27 cellular contexts compared by ENCODE assay signal in genomic region chr9:129392093-129392541, GRCh38.
A peak's percentile ranks its signal among the peaks of the same experiment; 100 is the strongest.
DNase-seq lines count a peak whose midpoint lies in the region; ATAC-seq and TF ChIP-seq lines count a peak whose summit lies in the region.
"Had no signal": no experiment of that assay in that cellular context is flagged by ENCODE, and none has a peak within 500 bp of the region (broad histone marks: within the 10 kb centered on the region; RNA-seq: fewer than 3 reads in every experiment).

No MANE protein-coding gene starts in this region.

- TF ChIP-seq CTCF in H9 (conservative IDR thresholded peaks at IDR 0.05) (no peak), parathyroid adenoma (IDR thresholded peaks at IDR 0.05) (no peak)

- H4K91ac ChIP-seq in H9 (ENCODE audit: insufficient read length, low read depth, low read length): no peak overlapping the region

- H3K56ac ChIP-seq in H9 (ENCODE audit: insufficient read length, low read depth, low read length): no peak overlapping the region

- H3K18ac ChIP-seq in H9 (ENCODE audit: insufficient read length, low read depth, low read length): no peak overlapping the region

- no peak overlapping the region for H2BK20ac ChIP-seq in H9 (ENCODE audit: low read depth, low read length, poor library complexity, severe bottlenecking)

- peaks cover 1% of the 10 kb centered on the region for H3K27me3 Mint-ChIP-seq in H9 (ENCODE audit: low read depth)

- H3K9ac ChIP-seq in H9 (ENCODE audit: extremely low read depth, insufficient read length, low read length) (no peak overlapping the region), parathyroid adenoma (no peak overlapping the region)

- H2BK12ac ChIP-seq in H9 (ENCODE audit: insufficient read length, low read depth, low read length): no peak overlapping the region

- H2BK5ac ChIP-seq in H9 (ENCODE audit: insufficient read length, low read length): no peak overlapping the region

- no peaks in the 10 kb centered on the region; the same call in 1 of the 2 replicates for H3K27me3 ChIP-seq in H9 (ENCODE audit: insufficient read depth, low read length)
- no peaks in the 10 kb centered on the region for H3K27me3 ChIP-seq in parathyroid adenoma (ENCODE audit: control insufficient read depth, insufficient read depth, low read length)
- H3K27me3 ChIP-seq: tibial nerve had no signal

- H3K4ac ChIP-seq in H9 (ENCODE audit: low read depth, low read length): no peak overlapping the region

- H3K27ac ChIP-seq in H9 (ENCODE audit: insufficient read length, low read depth, low read length): no peak overlapping the region
- H3K27ac ChIP-seq in parathyroid adenoma: peak overlapping the region; percentile 81
- H3K27ac ChIP-seq: epithelial cell of prostate, spleen, tibial nerve had no signal

- H2AK5ac ChIP-seq in H9 (ENCODE audit: insufficient read length, low read length): no peak overlapping the region

- H3K4me2 ChIP-seq in H9 (ENCODE audit: insufficient read depth, insufficient read length, low read length): no peak overlapping the region
- H3K4me2 ChIP-seq in parathyroid adenoma (ENCODE audit: low read length): no peak overlapping the region

- H3K4me1 Mint-ChIP-seq in H9: peaks cover 3 to 7% of the 10 kb centered on the region in 2 experiments; a peak in 3 of 4 replicates

- H3K14ac ChIP-seq in H9 (ENCODE audit: insufficient read depth, low read length): no peak overlapping the region

- no peaks in the 10 kb centered on the region for H3K79me2 ChIP-seq in H9 (ENCODE audit: insufficient read depth, low read length)
- H3K79me2 ChIP-seq in parathyroid adenoma: no peaks in the 10 kb centered on the region

- H3T11ph ChIP-seq in H9 (ENCODE audit: low read length): no peak overlapping the region

- H3K36me3 Mint-ChIP-seq in H9 (ENCODE audit: insufficient read depth in 1 of 3, low read depth in 3 of 3): no peaks in the 10 kb centered on the region

- H3K27ac Mint-ChIP-seq in H9: no peak overlapping the region; a peak in 1 of 7 replicates
- H3K27ac Mint-ChIP-seq: activated naive CD4-positive, alpha-beta T cell treated with anti-CD3 and anti-CD28 coated beads for 36 hours had no signal

- peak; percentile 59 for DNase-seq in DMS79 (lab: John Stamatoyannopoulos, UW)
- DNase-seq in H9: peak; percentile 33
- peak; percentile 49 for DNase-seq in ecto neural progenitor cell (ENCODE audit: low spot score)
- no peak for DNase-seq in NCI-H2029 (lab: John Stamatoyannopoulos, UW)
- no peak for DNase-seq in cerebellar cortex (ENCODE audit: low spot score)
- DNase-seq: activated CD4-positive, alpha-beta T cell treated with anti-CD3 and anti-CD28 coated beads, Interleukin-2, amount 50 U/mL, for 48 hours; activated naive CD4-positive, alpha-beta T cell treated with anti-CD3 and anti-CD28 coated beads for 36 hours; amniotic stem cell; C1 segment of cervical spinal cord; effector CD8-positive, alpha-beta T cell; islet precursor cell; KG1; left ventricle myocardium superior; NCI-H1105; NCI-H187; NCI-H526 treated with DMSO at 0.1 percent for 48 hours; NK-92 treated with Interleukin-12 subunit alpha and Interleukin-12 subunit beta, amount 100 ng/mL, for 24 hours; right cardiac atrium; spleen; stimulated activated CD4-positive, alpha-beta T cell treated with anti-CD3 and anti-CD28 coated beads, Interleukin-2, amount 100 ng/mL, for 48 hours; T-helper 2 cell had no signal

- no peak overlapping the region for H2BK15ac ChIP-seq in H9 (ENCODE audit: low read depth, low read length)

- H2BK120ac ChIP-seq in H9 (ENCODE audit: low read depth, low read length, poor library complexity, severe bottlenecking): no peak overlapping the region

- ATAC-seq in GM18870 (IDR thresholded peaks at IDR 0.05; ENCODE audit: unreplicated experiment): no peak
- ATAC-seq: activated CD4-positive, CD25-positive, alpha-beta regulatory T cell treated with anti-CD3 and anti-CD28 coated beads, Interleukin-2, amount 50 U/mL, for 24 hours; left ventricle myocardium superior; right cardiac atrium had no signal

- no peaks in the 10 kb centered on the region for H3K9me3 Mint-ChIP-seq in H9
- H3K9me3 Mint-ChIP-seq: activated naive CD4-positive, alpha-beta T cell treated with anti-CD3 and anti-CD28 coated beads for 36 hours had no signal

- no peaks in the 10 kb centered on the region for H3K23me2 ChIP-seq in H9 (ENCODE audit: insufficient read length, low read depth, low read length, poor library complexity, severe bottlenecking)

- H2AFZ ChIP-seq in H9 (ENCODE audit: low read length) (no peak overlapping the region), parathyroid adenoma (no peak overlapping the region)

- no peaks in the 10 kb centered on the region for H3K4me1 ChIP-seq in H9 (ENCODE audit: insufficient read depth, low read length)
- peaks cover 4% of the 10 kb centered on the region for H3K4me1 ChIP-seq in parathyroid adenoma
- H3K4me1 ChIP-seq: Caco-2, spleen had no signal

- H3K79me1 ChIP-seq in H9 (ENCODE audit: insufficient read depth, low read depth, low read length, poor library complexity, severe bottlenecking): no peaks in the 10 kb centered on the region

- no peak overlapping the region for H3K4me3 Mint-ChIP-seq in H9
- H3K4me3 Mint-ChIP-seq: activated naive CD4-positive, alpha-beta T cell treated with anti-CD3 and anti-CD28 coated beads for 36 hours had no signal

- H4K20me1 ChIP-seq in H9 (ENCODE audit: control insufficient read depth, insufficient read depth, insufficient read length): no peaks in the 10 kb centered on the region

- no peaks in the 10 kb centered on the region for H3K36me3 ChIP-seq in parathyroid adenoma (ENCODE audit: control insufficient read depth, insufficient read depth, low read length)
- H3K36me3 ChIP-seq: spleen, tibial nerve had no signal

- H4K5ac ChIP-seq in H9 (ENCODE audit: insufficient read length, low read depth, low read length): no peak overlapping the region

- H3K4me3 ChIP-seq in parathyroid adenoma (ENCODE audit: low read depth, low read length): no peak overlapping the region
- H3K4me3 ChIP-seq: spleen, tibial nerve had no signal

- no peak overlapping the region for H4K8ac ChIP-seq in H9 (replicated peaks; ENCODE audit: insufficient read length, low read depth, low read length)

- no CpG with 5 or more reads among the region's 12 CpGs for WGBS in H9 (ENCODE audit: extremely low coverage, insufficient read length, low lambda C conversion rate)

- H3K23ac ChIP-seq in H9 (ENCODE audit: insufficient read length, low read depth, low read length): no peak overlapping the region

- H3K9me3 ChIP-seq in H9 (ENCODE audit: control insufficient read depth, low read depth, low read length) (no peaks in the 10 kb centered on the region), parathyroid adenoma (ENCODE audit: control insufficient read depth, low read length) (no peaks in the 10 kb centered on the region)
- H3K9me3 ChIP-seq: Caco-2, spleen, tibial nerve had no signal

Comparison
In these comparisons a context has a peak if more than half of its experiments do, and no peak if none do; other contexts are left out.
1. DNase-seq: peak in DMS79 (single experiment), H9 (single experiment) and ecto neural progenitor cell (single experiment); none in NCI-H2029 (single experiment) and cerebellar cortex (single experiment).